8 cellular contexts compared by ENCODE assay signal in the genomic region with DNA sequence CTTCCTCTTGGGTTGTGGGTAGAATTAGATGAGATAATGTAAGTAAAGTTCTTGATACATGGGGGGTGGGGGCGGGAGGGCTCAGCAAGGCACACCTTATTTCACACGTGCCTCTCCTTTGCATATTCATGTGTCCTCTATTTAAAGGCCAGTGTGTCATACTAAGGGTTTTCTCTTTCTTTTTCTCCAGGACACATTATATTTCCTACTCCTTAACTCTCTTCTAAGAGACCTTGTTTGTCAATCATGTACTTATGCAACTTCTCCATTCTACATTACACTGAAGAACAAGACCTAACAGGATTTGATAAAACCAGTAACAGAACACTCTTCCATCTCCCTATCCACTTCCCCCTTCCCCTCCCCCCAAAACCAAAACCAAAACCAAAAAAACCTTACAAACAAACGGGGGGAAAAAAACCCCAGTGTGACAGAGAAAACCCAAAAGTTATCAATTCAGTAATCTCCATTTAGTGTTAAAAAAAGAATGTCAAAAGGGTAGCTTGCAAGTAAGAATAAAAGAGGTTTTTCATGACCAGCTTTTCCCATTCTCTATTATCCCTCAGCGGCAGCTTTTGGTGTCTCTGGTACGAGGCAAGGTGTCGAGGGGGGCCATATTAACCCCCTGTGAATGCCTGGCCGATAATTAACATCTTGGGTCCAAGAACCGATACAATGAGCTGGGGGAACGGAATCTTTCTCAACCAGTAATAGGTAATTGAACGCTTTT.
DNase-seq lines count a peak whose midpoint lies in the region; ATAC-seq, FAIRE-seq and TF ChIP-seq lines count a peak whose summit lies in the region.

No MANE protein-coding gene starts in this region.

- no peaks in the 10 kb centered on the region for H3K27me3 Mint-ChIP-seq in astrocyte (ENCODE audit: low read depth, unreplicated experiment)

- peak overlapping the region; percentile 79 for H3K9ac ChIP-seq in astrocyte (ENCODE audit: low read length)
- H3K9ac ChIP-seq in kidney (ENCODE audit: low read length in 2 of 2): no peak overlapping the region

- no peaks in the 10 kb centered on the region for H3K9me3 Mint-ChIP-seq in astrocyte (ENCODE audit: unreplicated experiment)

- no peak overlapping the region for H3K27ac ChIP-seq in astrocyte (ENCODE audit: low read depth, low read length)
- H3K27ac ChIP-seq in kidney (ENCODE audit: low read depth in 2 of 2, low read length in 2 of 2): no peak overlapping the region
- peak overlapping the region; percentile 78 for H3K27ac ChIP-seq in suprapubic skin

- TF ChIP-seq EP300 in suprapubic skin (IDR thresholded peaks at IDR 0.05): no peak

- ATAC-seq in GM18517 (IDR thresholded peaks at IDR 0.05; ENCODE audit: unreplicated experiment): peak; percentile 45
- ATAC-seq in HG02970 (IDR thresholded peaks at IDR 0.05; ENCODE audit: low FRiP score, unreplicated experiment): no peak

- peak overlapping the region; percentile 88 for H2AFZ ChIP-seq in astrocyte (ENCODE audit: low read depth, low read length)

- TF ChIP-seq POLR2A in suprapubic skin (IDR thresholded peaks at IDR 0.05) (no peak), H54 (IDR thresholded peaks at IDR 0.05; ENCODE audit: low read depth, low read length) (no peak)

- H3K4me3 ChIP-seq in astrocyte (ENCODE audit: insufficient read depth, low read depth, low read length): peak overlapping the region; percentile 61
- H3K4me3 ChIP-seq in kidney (ENCODE audit: low read length in 2 of 2): peak overlapping the region; percentile 52 to 59
- peak overlapping the region; percentile 57 for H3K4me3 ChIP-seq in suprapubic skin

- intact Hi-C loops in kidney (cut with DNase I): no loop called here

- peak overlapping the region; percentile 81 for H3K27ac Mint-ChIP-seq in astrocyte (ENCODE audit: unreplicated experiment)

- peak overlapping the region; percentile 93 for H3K4me2 ChIP-seq in astrocyte (ENCODE audit: low read length)

- FAIRE-seq in astrocyte (lab: Jason Lieb, UNC) (peak; percentile 76), kidney (lab: Jason Lieb, UNC) (no peak), H54 (lab: Jason Lieb, UNC) (no peak)

- TF ChIP-seq CTCF in astrocyte (IDR thresholded peaks at IDR 0.05; ENCODE audit: insufficient read depth, low read depth, low read length): no peak
- TF ChIP-seq CTCF in kidney (IDR thresholded peaks at IDR 0.05; ENCODE audit: borderline replicate concordance, extremely low read depth, insufficient read depth): no peak
- no peak for TF ChIP-seq CTCF in suprapubic skin (IDR thresholded peaks at IDR 0.05)

- H3K4me1 ChIP-seq in astrocyte (ENCODE audit: insufficient read depth, low read length) (peaks cover 4% of the 10 kb centered on the region), kidney (ENCODE audit: control insufficient read depth in 1 of 2, insufficient read depth in 1 of 2, low read depth in 1 of 2, low read length in 2 of 2) (peaks cover 0 to 2% of the 10 kb centered on the region in 2 donors), suprapubic skin (peaks cover 15% of the 10 kb centered on the region)

- H3K9me3 ChIP-seq in astrocyte (ENCODE audit: insufficient read depth, low read depth, low read length) (no peaks in the 10 kb centered on the region), kidney (ENCODE audit: control insufficient read depth in 1 of 2, low read length in 2 of 2) (no peaks in the 10 kb centered on the region), suprapubic skin (no peaks in the 10 kb centered on the region)

- H3K79me2 ChIP-seq in astrocyte (ENCODE audit: insufficient read depth, low read length): no peaks in the 10 kb centered on the region

- no peaks in the 10 kb centered on the region for H3K36me3 Mint-ChIP-seq in astrocyte (ENCODE audit: low read depth, unreplicated experiment)

- H3K4me1 Mint-ChIP-seq in astrocyte (ENCODE audit: low read depth, unreplicated experiment): peaks cover 26% of the 10 kb centered on the region

- H4K20me1 ChIP-seq in astrocyte (ENCODE audit: insufficient read depth, low read length): no peaks in the 10 kb centered on the region

- 14% methylated on average over 10 of the region's 10 CpGs for WGBS in suprapubic skin

- DNase-seq in MV-4-11 (lab: John Stamatoyannopoulos, UW): peak; percentile 92
- no peak for DNase-seq in astrocyte (ENCODE audit: low read depth)
- DNase-seq in kidney: no peak
- DNase-seq in suprapubic skin (ENCODE audit: low spot score in 2 of 2): no peak
- no peak for DNase-seq in H54 (ENCODE audit: insufficient read length, low spot score)
- DNase-seq in NCI-H2196 treated with DMSO at 0.1 percent for 48 hours (lab: John Stamatoyannopoulos, UW; ENCODE audit: unreplicated experiment): no peak

- H3K27me3 ChIP-seq in astrocyte (ENCODE audit: insufficient read depth, low read length) (no peaks in the 10 kb centered on the region), suprapubic skin (no peaks in the 10 kb centered on the region)

- peak overlapping the region; percentile 86 for H3K4me3 Mint-ChIP-seq in astrocyte (ENCODE audit: unreplicated experiment)

- no peaks in the 10 kb centered on the region for H3K36me3 ChIP-seq in astrocyte (ENCODE audit: insufficient read depth, low read length)
- no peaks in the 10 kb centered on the region for H3K36me3 ChIP-seq in kidney (ENCODE audit: control insufficient read depth in 1 of 2, insufficient read depth in 2 of 2, low read length in 2 of 2)
- no peaks in the 10 kb centered on the region for H3K36me3 ChIP-seq in suprapubic skin
